Comparison of ENCODE assay signal across 8 cellular contexts in the genomic region with DNA sequence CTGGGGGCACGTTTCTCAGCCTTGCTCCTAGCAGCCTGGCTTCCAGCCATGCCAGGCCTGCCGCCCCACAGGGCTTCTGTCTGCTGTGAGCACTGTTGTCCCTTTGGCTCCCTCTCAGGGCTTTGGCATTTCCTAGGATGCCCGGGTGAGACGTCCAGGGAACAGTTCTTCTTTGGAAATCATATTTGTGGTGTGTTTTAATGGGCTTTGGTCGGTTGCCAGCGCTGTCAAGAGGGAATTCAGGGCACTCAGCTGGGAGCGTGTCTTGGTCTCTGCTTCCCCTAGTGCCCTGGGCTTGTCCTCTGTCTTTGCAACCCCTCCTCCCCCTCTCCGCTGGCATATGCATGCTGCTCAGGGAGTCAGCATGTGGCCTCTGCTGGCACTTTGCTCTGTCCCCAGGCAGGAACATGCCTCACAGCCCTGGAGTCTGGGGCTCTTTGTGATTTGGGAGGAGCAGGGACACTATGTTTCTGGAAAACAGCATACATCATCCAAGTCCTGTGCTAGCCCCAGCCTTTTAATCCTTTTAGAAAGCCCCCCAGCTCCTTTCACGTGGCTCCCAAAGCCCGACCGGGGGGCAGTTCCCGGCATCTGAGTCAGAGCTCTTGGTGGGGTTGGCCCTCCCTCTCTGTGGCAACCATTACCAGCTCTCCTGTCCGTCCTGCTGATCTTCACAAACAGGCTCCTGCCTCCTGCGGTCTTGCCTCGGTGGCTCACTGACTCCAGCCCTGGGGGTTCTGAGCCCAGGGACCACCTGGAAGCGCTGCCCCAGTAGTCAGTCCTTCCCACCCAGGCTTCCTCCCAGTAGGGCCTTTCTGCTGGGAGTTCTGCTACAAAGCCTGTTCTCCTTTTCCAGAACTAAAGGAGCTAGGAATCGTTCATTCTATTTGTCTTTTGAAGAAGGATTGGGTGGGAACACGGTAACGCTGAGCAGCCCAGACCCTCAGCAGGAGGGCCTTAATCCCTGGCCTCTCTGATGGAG. TPM values are rescaled to one million over a fixed set of nuclear protein-coding genes. Genes with fewer than 3 reads are reported as not detected.
DNase-seq lines count a peak whose midpoint lies in the region; ATAC-seq and TF ChIP-seq lines count a peak whose summit lies in the region.

No MANE protein-coding gene starts in this region.

- H3K9me3 Mint-ChIP-seq in CD8-positive, alpha-beta memory T cell = no peaks in the 10 kb centered on the region
- no peaks in the 10 kb centered on the region for H3K9me3 Mint-ChIP-seq in activated naive CD4-positive, alpha-beta T cell treated with anti-CD3 and anti-CD28 coated beads, Interleukin-2, amount 10 ng/mL, durations not matched to agents 7 days and 5 days

- H3K27ac Mint-ChIP-seq in CD8-positive, alpha-beta memory T cell = peak overlapping the region in 1 of 8 donors; percentile 50
- H3K27ac Mint-ChIP-seq in activated naive CD4-positive, alpha-beta T cell treated with anti-CD3 and anti-CD28 coated beads, Interleukin-2, amount 10 ng/mL, durations not matched to agents 7 days and 5 days = no peak overlapping the region

- WGBS in sigmoid colon, 2 donors = 70 to 72% methylated on average over 19 of the region's 19 CpGs

- peaks cover 0 to 80% (median 68%) of the 10 kb centered on the region in 4 donors for H3K4me1 ChIP-seq in sigmoid colon
- H3K4me1 ChIP-seq in CD8-positive, alpha-beta memory T cell (ENCODE audit: insufficient read depth, low read length) = peaks cover 28% of the 10 kb centered on the region

- POLR2A ChIA-PET in CD8-positive, alpha-beta memory T cell (lab: Charles Lee) = no interaction called here

- H3K27me3 Mint-ChIP-seq in CD8-positive, alpha-beta memory T cell = no peaks in the 10 kb centered on the region
- no peaks in the 10 kb centered on the region for H3K27me3 Mint-ChIP-seq in activated naive CD4-positive, alpha-beta T cell treated with anti-CD3 and anti-CD28 coated beads, Interleukin-2, amount 10 ng/mL, durations not matched to agents 7 days and 5 days

- H3K36me3 Mint-ChIP-seq in CD8-positive, alpha-beta memory T cell = peaks cover 0 to 84% (median 7%) of the 10 kb centered on the region in 3 donors
- H3K36me3 Mint-ChIP-seq in activated naive CD4-positive, alpha-beta T cell treated with anti-CD3 and anti-CD28 coated beads, Interleukin-2, amount 10 ng/mL, durations not matched to agents 7 days and 5 days = peaks cover 31% of the 10 kb centered on the region

- no peaks in the 10 kb centered on the region for H3K27me3 ChIP-seq in WERI-Rb-1 (ENCODE audit: insufficient read depth, low read depth, severe bottlenecking)
- no peaks in the 10 kb centered on the region for H3K27me3 ChIP-seq in sigmoid colon
- no peaks in the 10 kb centered on the region for H3K27me3 ChIP-seq in CD8-positive, alpha-beta memory T cell (ENCODE audit: insufficient read depth, low read length, poor library complexity, severe bottlenecking)

- no peak for TF ChIP-seq CTCF in WERI-Rb-1 (IDR thresholded peaks at IDR 0.05; ENCODE audit: low read depth, low read length)
- no peak for TF ChIP-seq CTCF in sigmoid colon (IDR thresholded peaks at IDR 0.05)

- peaks cover 28 to 39% (median 34%) of the 10 kb centered on the region in 3 donors for H3K4me1 Mint-ChIP-seq in CD8-positive, alpha-beta memory T cell
- H3K4me1 Mint-ChIP-seq in activated naive CD4-positive, alpha-beta T cell treated with anti-CD3 and anti-CD28 coated beads, Interleukin-2, amount 10 ng/mL, durations not matched to agents 7 days and 5 days = peaks cover 34% of the 10 kb centered on the region

- peak; percentile 7 to 88 (median 46) for TF ChIP-seq EP300 in sigmoid colon (IDR thresholded peaks at IDR 0.05)

- ATAC-seq in left cardiac atrium = peak; percentile 85
- ATAC-seq in HG02763 (IDR thresholded peaks at IDR 0.05; ENCODE audit: unreplicated experiment) = no peak

- CTCF ChIA-PET in CD8-positive, alpha-beta memory T cell (lab: Charles Lee) = interaction anchor here (1.1 to 1.3 kb wide), 2 partner anchors 10 to 54 kb away, joined by 3 read pairs; no protein-coding TSS in a partner anchor
- CTCF ChIA-PET in activated naive CD4-positive, alpha-beta T cell treated with anti-CD3 and anti-CD28 coated beads, Interleukin-2, amount 10 ng/mL, durations not matched to agents 7 days and 5 days (lab: Charles Lee) = interaction anchor here (13.3 kb wide), 1 partner anchor 54 kb away, joined by 86 read pairs; no protein-coding TSS in a partner anchor

- no peaks in the 10 kb centered on the region for H3K9me3 ChIP-seq in WERI-Rb-1 (ENCODE audit: severe bottlenecking)
- no peaks in the 10 kb centered on the region for H3K9me3 ChIP-seq in sigmoid colon
- no peaks in the 10 kb centered on the region for H3K9me3 ChIP-seq in CD8-positive, alpha-beta memory T cell (ENCODE audit: low read length)

- H3K4me3 Mint-ChIP-seq in CD8-positive, alpha-beta memory T cell = no peak overlapping the region
- H3K4me3 Mint-ChIP-seq in activated naive CD4-positive, alpha-beta T cell treated with anti-CD3 and anti-CD28 coated beads, Interleukin-2, amount 10 ng/mL, durations not matched to agents 7 days and 5 days = no peak overlapping the region

- H3K36me3 ChIP-seq in WERI-Rb-1 (peaks cover 66% of the 10 kb centered on the region), sigmoid colon (peaks cover 0 to 4% (median 0%) of the 10 kb centered on the region in 4 donors)
- H3K36me3 ChIP-seq in CD8-positive, alpha-beta memory T cell (ENCODE audit: insufficient read depth, low read length) = peaks cover 45% of the 10 kb centered on the region

- intact Hi-C loops in left cardiac atrium (cut with DNase I) = no loop called here
- intact Hi-C loops in sigmoid colon (cut with DNase I) = no loop called here

- TF ChIP-seq POLR2A in sigmoid colon (IDR thresholded peaks at IDR 0.05) = no peak

- H3K27ac ChIP-seq in WERI-Rb-1 (peak overlapping the region; percentile 67), sigmoid colon (peak overlapping the region; percentile 80 to 90 (median 86))
- H3K27ac ChIP-seq in CD8-positive, alpha-beta memory T cell (ENCODE audit: low read depth, low read length) = no peak overlapping the region

- DNase-seq in H4 (ENCODE audit: low spot score) (peak; percentile 100), WERI-Rb-1 (peak; percentile 67), left cardiac atrium (peak; percentile 84), sigmoid colon (peak; percentile 96), NCI-H146 treated with DMSO at 0.1 percent for 48 hours (lab: John Stamatoyannopoulos, UW; ENCODE audit: unreplicated experiment) (no peak)
- no peak for DNase-seq in CD8-positive, alpha-beta memory T cell
- DNase-seq in activated naive CD4-positive, alpha-beta T cell treated with anti-CD3 and anti-CD28 coated beads, Interleukin-2, amount 10 ng/mL, durations not matched to agents 7 days and 5 days = no peak

- peak overlapping the region; percentile 7; the same call in 1 of the 2 replicates for H3K4me3 ChIP-seq in WERI-Rb-1 (ENCODE audit: low read depth, low read length)
- peak overlapping the region in 1 of 4 donors; percentile 6 for H3K4me3 ChIP-seq in sigmoid colon
- H3K4me3 ChIP-seq in CD8-positive, alpha-beta memory T cell (ENCODE audit: low read length) = no peak overlapping the region

RNA-seq across cellular contexts. Expression of a gene that starts 26.7 kb away (rescaled TPM):
- total RNA-seq in H4 (2014; rRNA removed; shearing (Covaris generic)) = 107 and 135 TPM in 2 replicates
- total RNA-seq in left cardiac atrium (10 to 100 TPM; 47.2 to 59.6 TPM), sigmoid colon (10 to 100 TPM; 53.5 to 96.9 (median 63.6) TPM)
- polyA plus RNA-seq in sigmoid colon = 10 to 100 TPM; 53.2 to 69.3 (median 57.7) TPM
- total RNA-seq in CD8-positive, alpha-beta memory T cell = 100 to 1,000 TPM in 1 of 2 experiments, 10 to 100 TPM in 1; 98.0 to 111 TPM
- 87.5 TPM for polyA plus RNA-seq in CD8-positive, alpha-beta memory T cell

RNA-seq across cellular contexts. Expression of a gene that starts 26.8 kb away (rescaled TPM):
- total RNA-seq in H4 (2014; rRNA removed; shearing (Covaris generic)) = 6.4 and 14.3 TPM in 2 replicates
- 10 to 100 TPM; 11.3 to 15.5 TPM for total RNA-seq in left cardiac atrium
- total RNA-seq in sigmoid colon = 10 to 100 TPM in 3 of 4 donors, 1 to 10 TPM in 1; 5.1 to 11.6 (median 11.3) TPM
- polyA plus RNA-seq in sigmoid colon = 10 to 100 TPM in 2 of 3 donors, 1 to 10 TPM in 1; 9.0 to 30.1 (median 10.2) TPM
- 10 to 100 TPM; 28.5 to 30.3 TPM for total RNA-seq in CD8-positive, alpha-beta memory T cell
- 16.0 TPM for polyA plus RNA-seq in CD8-positive, alpha-beta memory T cell

RNA-seq across cellular contexts. Expression of a gene that starts 27.5 kb away (rescaled TPM):
- total RNA-seq in H4 (2014; rRNA removed; shearing (Covaris generic)) = 0.15 and 0.35 TPM in 2 replicates
- 10 to 100 TPM; 18.9 to 26.9 TPM for total RNA-seq in left cardiac atrium
- 10 to 100 TPM; 15.1 to 43.2 (median 23.1) TPM for total RNA-seq in sigmoid colon
- 100 to 1,000 TPM in 1 of 3 donors, 10 to 100 TPM in 2; 17.8 to 116 (median 25.8) TPM for polyA plus RNA-seq in sigmoid colon
- total RNA-seq in CD8-positive, alpha-beta memory T cell = 1 to 10 TPM; 1.8 to 2.1 TPM
- polyA plus RNA-seq in CD8-positive, alpha-beta memory T cell = 1.5 TPM

Comparison
In these comparisons a context has a peak if more than half of its experiments do, and no peak if none do; other contexts are left out.
1. DNase-seq: peak in H4 (single experiment), WERI-Rb-1 (single experiment), left cardiac atrium (single experiment) and sigmoid colon (single experiment); none in CD8-positive, alpha-beta memory T cell (0 of 5), activated naive CD4-positive, alpha-beta T cell treated with anti-CD3 and anti-CD28 coated beads, Interleukin-2, amount 10 ng/mL, durations not matched to agents 7 days and 5 days (single experiment) and NCI-H146 treated with DMSO at 0.1 percent for 48 hours (single experiment).
2. RNA of a gene that starts 27.5 kb away (total RNA-seq): 15.1 to 43.2 TPM in sigmoid colon and 18.9 to 26.9 TPM in left cardiac atrium; 1.8 to 2.1 TPM in CD8-positive, alpha-beta memory T cell and 0.15 to 0.35 TPM in H4; every median in the first group is over 4 times any median in the second.